In genomic region chr16:81929841-81930240, GRCh38 we compare ENCODE assay signal across 30 cellular contexts.
"Had no signal": no experiment of that assay in that cellular context is flagged by ENCODE, and none has a peak within 500 bp of the region (broad histone marks: within the 10 kb centered on the region; RNA-seq: fewer than 3 reads in every experiment).

No MANE protein-coding gene starts in this region.

- FAIRE-seq: endometrium, kidney had no signal

- H3K27me3 ChIP-seq: foreskin keratinocyte, gastroesophageal sphincter, heart left ventricle, hepatocyte, ovary, spleen, testis, upper lobe of left lung, uterus had no signal

- H3K4me1 Mint-ChIP-seq: mesothelial cell of epicardium had no signal

- H2AFZ ChIP-seq: hepatocyte had no signal

- H3K4me2 ChIP-seq: hepatocyte had no signal

- H3K79me2 ChIP-seq: hepatocyte had no signal

- H3K9me3 ChIP-seq: gastroesophageal sphincter, heart left ventricle, mucosa of descending colon, ovary, psoas muscle, spleen, testis, tibial artery, upper lobe of left lung, uterus had no signal

- H3K36me3 ChIP-seq: ovary, tibial artery, uterus had no signal

- H3K27ac Mint-ChIP-seq: effector memory CD8-positive, alpha-beta T cell; mesothelial cell of epicardium; nephron progenitor cell had no signal

- H3K4me3 ChIP-seq: coronary artery, gastroesophageal sphincter, heart left ventricle, hepatocyte, lung, mucosa of descending colon, ovary, psoas muscle, skin epidermis, spleen, testis, tibial artery, upper lobe of left lung, uterus had no signal

- DNase-seq: effector memory CD8-positive, alpha-beta T cell; heart left ventricle; kidney; mesenchymal stem cell; mucosa of descending colon; naive B cell; nephron progenitor cell; occipital lobe; ovary; posterior cingulate gyrus; psoas muscle; right cardiac atrium; spleen; stimulated activated CD4-positive, alpha-beta T cell treated with anti-CD3 and anti-CD28 coated beads, Interleukin-4, amount 100 ng/mL, for 4 hours; stimulated activated naive CD8-positive, alpha-beta T cell treated with anti-CD3 and anti-CD28 coated beads, Interleukin-15, Interleukin-2, amounts not matched to agents 100 U/mL and 50 U/mL, for 24 hours; substantia nigra; testis; upper lobe of left lung; uterus had no signal

- H3K4me1 ChIP-seq: gastroesophageal sphincter, heart left ventricle, psoas muscle, testis, tibial artery, upper lobe of left lung, uterus had no signal

- H3K4me3 Mint-ChIP-seq: effector memory CD8-positive, alpha-beta T cell; mesothelial cell of epicardium; nephron progenitor cell; stimulated activated memory B cell treated with anti-CD40 and anti-IgM and Interleukin-4, amounts not matched to agents 10 μg/mL and 1 μg/mL and 100 μg/mL, for 72 hours had no signal

- H3K9me3 Mint-ChIP-seq: effector memory CD8-positive, alpha-beta T cell; mesothelial cell of epicardium; naive B cell; nephron progenitor cell had no signal

- H3K36me3 Mint-ChIP-seq: mesothelial cell of epicardium had no signal

- H3K27ac ChIP-seq: coronary artery, foreskin keratinocyte, gastroesophageal sphincter, heart left ventricle, hepatocyte, ovary, psoas muscle, spleen, testis, tibial artery, upper lobe of left lung, uterus had no signal

- ATAC-seq: effector memory CD8-positive, alpha-beta T cell; gastroesophageal sphincter; heart left ventricle; left lobe of liver; psoas muscle; right cardiac atrium; stimulated activated memory B cell treated with anti-CD40 and anti-IgM and Interleukin-4, amounts not matched to agents 10 μg/mL and 1 μg/mL and 100 μg/mL, for 72 hours; stimulated activated naive CD8-positive, alpha-beta T cell treated with anti-CD3 and anti-CD28 coated beads, Interleukin-15, Interleukin-2, amounts not matched to agents 100 U/mL and 50 U/mL, for 24 hours had no signal

- H3K27me3 Mint-ChIP-seq: effector memory CD8-positive, alpha-beta T cell; naive B cell; stimulated activated memory B cell treated with anti-CD40 and anti-IgM and Interleukin-4, amounts not matched to agents 10 μg/mL and 1 μg/mL and 100 μg/mL, for 72 hours had no signal
